In genomic region chr3:194135806-194136518, GRCh38 we compare ENCODE assay signal across 8 cellular contexts. TPM values are rescaled to one million over a fixed set of nuclear protein-coding genes. Genes with fewer than 3 reads are reported as not detected.
A peak's percentile ranks its signal among the peaks of the same experiment; 100 is the strongest.
DNase-seq lines count a peak whose midpoint lies in the region; ATAC-seq, FAIRE-seq and TF ChIP-seq lines count a peak whose summit lies in the region.

Gene HES1, plus strand, starts transcription at chr3:194136148. Its CDS starts 233 bp downstream, at chr3:194136381.

- peaks cover 71% of the 10 kb centered on the region for H3K4me1 Mint-ChIP-seq in stimulated activated memory B cell treated with anti-CD40 and anti-IgM and Interleukin-4, amounts not matched to agents 10 μg/mL and 1 μg/mL and 100 μg/mL, for 72 hours

- no peaks in the 10 kb centered on the region for H3K9me3 Mint-ChIP-seq in stimulated activated memory B cell treated with anti-CD40 and anti-IgM and Interleukin-4, amounts not matched to agents 10 μg/mL and 1 μg/mL and 100 μg/mL, for 72 hours

- TF ChIP-seq CTCF in GM12875 (IDR thresholded peaks at IDR 0.05; ENCODE audit: borderline replicate concordance, insufficient read depth, low read depth, low read length) = no peak

- H3K4me3 ChIP-seq in GM12875 (ENCODE audit: low read depth, low read length) = peak within 1 kb of the TSS; percentile 87

- peak within 1 kb of the TSS; percentile 88 for H3K4me3 Mint-ChIP-seq in stimulated activated memory B cell treated with anti-CD40 and anti-IgM and Interleukin-4, amounts not matched to agents 10 μg/mL and 1 μg/mL and 100 μg/mL, for 72 hours

- no peaks in the 10 kb centered on the region for H3K36me3 Mint-ChIP-seq in stimulated activated memory B cell treated with anti-CD40 and anti-IgM and Interleukin-4, amounts not matched to agents 10 μg/mL and 1 μg/mL and 100 μg/mL, for 72 hours

- FAIRE-seq in endometrium (lab: Jason Lieb, UNC) = peak; percentile 46

- ATAC-seq in HG03108 (IDR thresholded peaks at IDR 0.05; ENCODE audit: unreplicated experiment) = peak; percentile 21
- peak; percentile 31 for ATAC-seq in stimulated activated memory B cell treated with anti-CD40 and anti-IgM and Interleukin-4, amounts not matched to agents 10 μg/mL and 1 μg/mL and 100 μg/mL, for 72 hours
- ATAC-seq in GM21723 (IDR thresholded peaks at IDR 0.05; ENCODE audit: unreplicated experiment) = no peak

- DNase-seq in NCI-H345 (lab: John Stamatoyannopoulos, UW) = peak; percentile 91
- DNase-seq in activated CD4-positive, alpha-beta T cell treated with anti-CD3 and anti-CD28 coated beads, Interleukin-2, amount 50 U/mL, for 1 hour = peak; percentile 9
- DNase-seq in lung microvascular endothelial cell (ENCODE audit: low read depth in 2 of 2) = peak; percentile 99 to 100

- peak within 1 kb of the TSS; percentile 84 for H3K27ac Mint-ChIP-seq in stimulated activated memory B cell treated with anti-CD40 and anti-IgM and Interleukin-4, amounts not matched to agents 10 μg/mL and 1 μg/mL and 100 μg/mL, for 72 hours

- peaks cover 9% of the 10 kb centered on the region for H3K27me3 Mint-ChIP-seq in stimulated activated memory B cell treated with anti-CD40 and anti-IgM and Interleukin-4, amounts not matched to agents 10 μg/mL and 1 μg/mL and 100 μg/mL, for 72 hours

RNA-seq across cellular contexts. Expression of gene HES1, which starts in this region (rescaled TPM):
- total RNA-seq in lung microvascular endothelial cell = 49.7 and 74.2 TPM in 2 replicates

Comparison
In these comparisons a context has a peak if more than half of its experiments do, and no peak if none do; other contexts are left out.
1. DNase-seq: peak in every context shown above with its lines; median percentile 100 in lung microvascular endothelial cell; 91 in NCI-H345; 9 in activated CD4-positive, alpha-beta T cell treated with anti-CD3 and anti-CD28 coated beads, Interleukin-2, amount 50 U/mL, for 1 hour.